ENCODE assay signal across 8 cellular contexts in the genomic region with DNA sequence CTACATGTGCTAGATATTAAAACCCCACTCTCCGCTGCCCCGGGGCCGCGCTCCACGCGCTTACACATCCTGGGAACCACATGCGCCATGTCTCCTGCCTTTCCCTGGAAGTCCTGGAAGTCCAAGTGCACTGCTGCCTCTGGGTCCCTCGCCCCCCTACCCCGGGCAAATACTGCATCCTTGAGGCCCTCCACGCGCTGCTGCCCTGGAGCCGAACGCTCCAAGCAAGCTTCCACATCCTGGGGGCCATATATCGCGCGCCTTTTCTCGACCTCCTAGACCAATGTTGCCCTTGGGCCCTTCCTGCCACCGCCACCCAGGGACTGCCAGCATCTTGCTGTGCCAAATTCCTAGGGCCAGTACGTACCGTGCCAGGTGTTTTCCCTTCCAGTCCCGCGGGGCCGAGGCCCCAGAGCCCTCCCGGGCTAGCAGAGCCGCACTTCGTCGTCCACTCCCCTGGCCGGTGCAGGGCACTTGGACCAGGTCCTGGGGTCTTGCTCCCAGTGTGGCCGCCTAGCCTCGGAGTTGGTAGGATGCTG. TPM values are rescaled to one million over a fixed set of nuclear protein-coding genes. Genes with fewer than 3 reads are reported as not detected.
A peak's percentile ranks its signal among the peaks of the same experiment; 100 is the strongest.
DNase-seq lines count a peak whose midpoint lies in the region; ATAC-seq and TF ChIP-seq lines count a peak whose summit lies in the region.

No MANE protein-coding gene starts in this region.

- ATAC-seq in left colon = no peak

- peaks cover 51% of the 10 kb centered on the region for H3K27me3 Mint-ChIP-seq in IgD-negative memory B cell
- peaks cover 12% of the 10 kb centered on the region for H3K27me3 Mint-ChIP-seq in nephron progenitor cell (ENCODE audit: low read depth, poor library complexity)

- H3K27me3 ChIP-seq in dorsolateral prefrontal cortex = peaks cover 0 to 42% (median 19%) of the 10 kb centered on the region in 45 donors

- intact Hi-C loops in dorsolateral prefrontal cortex (cut with DNase I) = no loop called here
- intact Hi-C loops in left colon (cut with DNase I, micrococcal nuclease) = no loop called here

- H3K4me1 Mint-ChIP-seq in IgD-negative memory B cell = peaks cover 0 to 4% (median 2%) of the 10 kb centered on the region in 3 donors
- H3K4me1 Mint-ChIP-seq in nephron progenitor cell = peaks cover 74% of the 10 kb centered on the region

- TF ChIP-seq CTCF in AG09309 (IDR thresholded peaks at IDR 0.05; ENCODE audit: control insufficient read depth, insufficient read depth, low read depth, low read length, missing control alignments) (no peak), dorsolateral prefrontal cortex (IDR thresholded peaks at IDR 0.05 in 54 of 56, conservative IDR thresholded peaks at IDR 0.05 in 2 of 56; ENCODE audit: low read depth in 1 of 56, partially characterized antibody in 56 of 56) (no peak), nephron progenitor cell (IDR thresholded peaks at IDR 0.05) (no peak)

- H3K4me3 ChIP-seq in AG09309 (ENCODE audit: control insufficient read depth, low read depth, low read length) = peak overlapping the region; percentile 54
- H3K4me3 ChIP-seq in dorsolateral prefrontal cortex = peak overlapping the region in 57 of 59 donors; percentile 14 to 69 (median 54)

- H3K4me3 Mint-ChIP-seq in IgD-negative memory B cell = peak overlapping the region in 3 of 4 donors; percentile 60 to 73 (median 71)
- H3K4me3 Mint-ChIP-seq in nephron progenitor cell = peak overlapping the region; percentile 83

- H3K27ac ChIP-seq in dorsolateral prefrontal cortex = peak overlapping the region in 4 of 59 donors; percentile 36 to 67 (median 57)

- no peaks in the 10 kb centered on the region for H3K36me3 Mint-ChIP-seq in IgD-negative memory B cell
- H3K36me3 Mint-ChIP-seq in nephron progenitor cell (ENCODE audit: low read depth) = peaks cover 8% of the 10 kb centered on the region

- no peak overlapping the region for H3K27ac Mint-ChIP-seq in IgD-negative memory B cell
- no peak overlapping the region for H3K27ac Mint-ChIP-seq in nephron progenitor cell

- no peaks in the 10 kb centered on the region for H3K9me3 Mint-ChIP-seq in IgD-negative memory B cell
- no peaks in the 10 kb centered on the region for H3K9me3 Mint-ChIP-seq in nephron progenitor cell

- DNase-seq in AG09309 (ENCODE audit: low read depth) = no peak
- DNase-seq in dorsolateral prefrontal cortex = no peak
- no peak for DNase-seq in nephron progenitor cell
- no peak for DNase-seq in left colon
- no peak for DNase-seq in NCI-H510A treated with DMSO at 0.1 percent for 48 hours (lab: John Stamatoyannopoulos, UW)
- no peak for DNase-seq in islet precursor cell
- no peak for DNase-seq in middle frontal gyrus (ENCODE audit: extremely low spot score, low spot score)

RNA-seq across cellular contexts. Expression of a gene that starts 0.8 kb away (rescaled TPM):
- polyA plus RNA-seq in IgD-negative memory B cell = 3.3 TPM
- total RNA-seq in dorsolateral prefrontal cortex = 10 to 100 TPM in 71 of 120 experiments, 1 to 10 TPM in 49; 1.8 to 27.7 (median 10.9) TPM
- total RNA-seq in left colon = 10 to 100 TPM in 1 of 2 donors, 1 to 10 TPM in 1; 2.3 to 15.2 TPM
